In the genomic region with DNA sequence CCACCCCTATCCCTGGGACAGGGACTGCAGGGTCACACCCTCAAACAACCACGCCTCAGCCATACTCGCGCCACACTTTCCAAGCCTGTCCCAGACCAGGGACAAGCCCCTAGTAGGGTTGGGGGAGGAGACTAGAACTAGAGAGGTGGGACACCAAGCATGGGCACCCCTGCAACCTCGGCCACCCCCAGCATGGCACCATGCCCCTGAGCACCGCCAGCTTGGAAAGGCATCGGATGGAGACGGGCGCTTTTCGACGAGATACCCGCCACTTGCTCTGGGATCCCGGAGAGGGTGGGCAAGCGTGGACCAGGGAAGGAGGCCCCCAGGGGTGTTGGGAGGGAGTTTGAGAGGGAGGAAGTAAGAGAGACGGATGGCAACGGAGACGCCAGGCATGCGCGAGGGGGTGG, we compare ENCODE assay signal across 1 cellular context.
TF ChIP-seq lines count a peak whose summit lies in the region.

No MANE protein-coding gene starts in this region.

TF ChIP-seq in A549, 52 proteins besides CTCF, POLR2A, EP300 and RAD21 (continued from another document):
- TF ChIP-seq, protein P1, sequence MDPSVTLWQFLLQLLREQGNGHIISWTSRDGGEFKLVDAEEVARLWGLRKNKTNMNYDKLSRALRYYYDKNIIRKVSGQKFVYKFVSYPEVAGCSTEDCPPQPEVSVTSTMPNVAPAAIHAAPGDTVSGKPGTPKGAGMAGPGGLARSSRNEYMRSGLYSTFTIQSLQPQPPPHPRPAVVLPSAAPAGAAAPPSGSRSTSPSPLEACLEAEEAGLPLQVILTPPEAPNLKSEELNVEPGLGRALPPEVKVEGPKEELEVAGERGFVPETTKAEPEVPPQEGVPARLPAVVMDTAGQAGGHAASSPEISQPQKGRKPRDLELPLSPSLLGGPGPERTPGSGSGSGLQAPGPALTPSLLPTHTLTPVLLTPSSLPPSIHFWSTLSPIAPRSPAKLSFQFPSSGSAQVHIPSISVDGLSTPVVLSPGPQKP (IDR thresholded peaks at IDR 0.05; ENCODE audit: low read depth, low read length): no peak
- TF ChIP-seq EHMT2 (IDR thresholded peaks at IDR 0.05; ENCODE audit: low read depth) (no peak), CBX2 (IDR thresholded peaks at IDR 0.05; ENCODE audit: borderline replicate concordance, low read depth) (no peak), ZNF302 (CRISPR knock-in tag; IDR thresholded peaks at IDR 0.05) (no peak)
